8 cellular contexts compared by ENCODE assay signal in the genomic region with DNA sequence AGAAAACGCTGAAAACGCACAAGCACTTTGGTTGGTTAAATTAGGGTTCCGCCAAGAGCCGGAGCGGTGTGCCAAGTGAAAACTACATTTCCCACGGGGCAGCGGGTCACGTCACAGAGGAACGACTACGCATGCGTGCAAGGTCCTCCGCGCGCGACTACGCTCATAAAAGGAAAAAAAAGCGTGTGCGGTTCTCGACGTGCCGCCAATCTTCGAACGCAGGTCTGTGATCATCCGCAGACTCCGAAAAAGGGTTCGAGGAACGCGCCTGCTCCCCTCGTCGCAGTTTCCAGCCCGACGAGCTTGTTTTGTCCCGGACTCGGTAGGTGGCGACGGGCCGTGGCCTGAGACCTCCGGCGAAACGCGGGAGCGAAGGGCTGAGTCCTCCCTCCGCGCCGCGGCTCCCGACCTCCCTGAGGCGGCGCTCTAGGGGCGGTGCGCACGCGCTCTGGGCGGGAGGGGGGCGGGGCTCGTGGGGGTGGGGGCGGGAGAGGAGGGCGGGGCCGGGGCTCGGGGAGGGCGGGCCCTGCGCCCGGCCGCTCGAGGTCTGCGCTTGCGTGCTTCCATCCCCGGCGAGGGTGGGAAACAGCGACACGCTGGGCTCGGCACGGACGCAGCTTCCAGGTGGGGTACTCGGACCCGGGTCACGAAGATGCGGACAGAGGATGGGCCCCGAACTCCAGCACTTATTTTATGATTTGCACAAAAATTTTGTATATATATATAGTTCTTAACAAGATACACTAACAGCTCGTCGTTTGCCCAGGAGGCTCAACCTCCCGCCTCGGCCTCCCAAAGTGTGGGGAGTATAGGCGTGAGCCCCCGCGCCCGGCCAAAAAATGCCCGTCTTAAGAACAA. TPM values are rescaled to one million over a fixed set of nuclear protein-coding genes. Genes with fewer than 3 reads are reported as not detected.
DNase-seq lines count a peak whose midpoint lies in the region; ATAC-seq and TF ChIP-seq lines count a peak whose summit lies in the region.

A gene (plus strand): TSS at position 145 of the 858 bp plus-strand sequence. CDS start 27,150 bp downstream, outside the sequence.

- peaks cover 12% of the 10 kb centered on the region for H3K79me2 ChIP-seq in PC-3 (ENCODE audit: low read length)

- CTCF ChIA-PET in PC-3 (lab: Charles Lee): no interaction called here

- H3K4me1 ChIP-seq in PC-3 (ENCODE audit: insufficient read depth, low read length) (peaks cover 6% of the 10 kb centered on the region; the same call in 1 of the 2 replicates), mucosa of rectum (ENCODE audit: control insufficient read depth in 2 of 2, insufficient read depth in 2 of 2, low read length in 2 of 2) (peaks cover 10 to 14% of the 10 kb centered on the region in 2 donors)

- peak; percentile 92 for DNase-seq in DMS153 treated with DMSO at 0.1 percent for 48 hours (lab: John Stamatoyannopoulos, UW; ENCODE audit: unreplicated experiment)
- DNase-seq in PC-3: peak; percentile 80
- DNase-seq in activated T-cell treated with anti-CD3 and anti-CD28 coated beads for 48 hours (ENCODE audit: low read depth): peak; percentile 84
- peak; percentile 50 for DNase-seq in epithelial cell of proximal tubule (ENCODE audit: low read depth)
- DNase-seq in stimulated activated CD8-positive, alpha-beta memory T cell treated with anti-CD3 and anti-CD28 coated beads, Interleukin-4, amount 100 ng/mL, for 48 hours: peak; percentile 94

- TF ChIP-seq CTCF in PC-3 (conservative IDR thresholded peaks at IDR 0.05; ENCODE audit: low read depth, low read length) (0 out of 2 replicates have a peak, but pooled peaks have one; percentile 12), epithelial cell of proximal tubule (conservative IDR thresholded peaks at IDR 0.05; ENCODE audit: low read depth, low read length) (no peak)

- H3K4me3 ChIP-seq in PC-3 (ENCODE audit: low read length) (peak within 1 kb of the TSS; percentile 73), epithelial cell of proximal tubule (ENCODE audit: low read depth, low read length) (peak within 1 kb of the TSS; percentile 85), mucosa of rectum (ENCODE audit: low read length in 2 of 2) (peak within 1 kb of the TSS; percentile 88 to 93)

- intact Hi-C loops in PC-3 (cut with micrococcal nuclease): no loop called here

- POLR2A ChIA-PET in PC-3 (lab: Charles Lee; ENCODE audit: unreplicated experiment): no interaction called here

- no peaks in the 10 kb centered on the region for H3F3A ChIP-seq in PC-3 (ENCODE audit: low read length, unreplicated experiment)

- peak within 1 kb of the TSS; percentile 90 for H3K4me2 ChIP-seq in PC-3 (ENCODE audit: low read length)

- no peaks in the 10 kb centered on the region for H4K20me1 ChIP-seq in PC-3 (ENCODE audit: low read length)

- peak within 1 kb of the TSS; percentile 91 for H3K9ac ChIP-seq in PC-3 (ENCODE audit: low read length)
- H3K9ac ChIP-seq in mucosa of rectum (ENCODE audit: low read depth in 1 of 2, low read length in 2 of 2): peak within 1 kb of the TSS; percentile 97

- BruUV-seq in PC-3 (replicated peaks; lab: Mats Ljungman, UMichigan): TSS peak; percentile 99

- no peak for TF ChIP-seq EP300 in Ishikawa (IDR thresholded peaks at IDR 0.05; ENCODE audit: borderline replicate concordance)

- peak within 1 kb of the TSS; percentile 87 for H2AFZ ChIP-seq in PC-3 (ENCODE audit: low read length)

- H3K36me3 ChIP-seq in PC-3 (ENCODE audit: low read depth, low read length): no peaks in the 10 kb centered on the region
- H3K36me3 ChIP-seq in mucosa of rectum (ENCODE audit: control insufficient read depth in 2 of 2, insufficient read depth in 2 of 2, low read length in 2 of 2): peaks cover 4 to 10% of the 10 kb centered on the region in 2 donors

- H3K9me3 ChIP-seq in PC-3 (ENCODE audit: low read length) (no peaks in the 10 kb centered on the region), mucosa of rectum (ENCODE audit: control insufficient read depth in 2 of 2, low read length in 2 of 2) (no peaks in the 10 kb centered on the region)

- no peak; the same call in 1 of the 2 replicates for TF ChIP-seq RAD21 in Ishikawa (IDR thresholded peaks at IDR 0.05; ENCODE audit: low read depth)

- peak; percentile 81 for ATAC-seq in GM21529 (IDR thresholded peaks at IDR 0.05; ENCODE audit: unreplicated experiment)
- ATAC-seq in PC-3: peak; percentile 85

- H3K27me3 ChIP-seq in PC-3 (ENCODE audit: low read length): no peaks in the 10 kb centered on the region
- H3K27me3 ChIP-seq in mucosa of rectum (ENCODE audit: control insufficient read depth in 2 of 2, insufficient read depth in 2 of 2, low read length in 2 of 2): no peaks in the 10 kb centered on the region

- peak within 1 kb of the TSS; percentile 81 for H3K27ac ChIP-seq in PC-3 (ENCODE audit: low read length)
- peak within 1 kb of the TSS; percentile 99 for H3K27ac ChIP-seq in mucosa of rectum (ENCODE audit: low read depth in 2 of 2, low read length in 2 of 2)

- no peaks in the 10 kb centered on the region for H3K9me2 ChIP-seq in PC-3 (replicated peaks; ENCODE audit: low read length)

TF ChIP-seq in Ishikawa, 13 proteins besides CTCF, POLR2A, EP300 and RAD21:
- TF ChIP-seq YY1 (IDR thresholded peaks at IDR 0.05; ENCODE audit: low read depth) (0 out of 2 replicates have a peak, but pooled peaks have one; percentile 29), CEBPB (IDR thresholded peaks at IDR 0.05) (no peak), NFIC (IDR thresholded peaks at IDR 0.05) (0 out of 2 replicates have a peak, but pooled peaks have one; percentile 17), FOXM1 (IDR thresholded peaks at IDR 0.05; ENCODE audit: borderline replicate concordance, low read depth) (no peak), TCF12 (IDR thresholded peaks at IDR 0.05; ENCODE audit: low read depth) (peak; percentile 70; the same call in 1 of the 2 replicates), EGR1 (IDR thresholded peaks at IDR 0.05) (no peak; the same call in 1 of the 2 replicates), CREB1 (IDR thresholded peaks at IDR 0.05; ENCODE audit: low read depth) (peak; percentile 80), TEAD4 (IDR thresholded peaks at IDR 0.05) (no peak), ZBTB7A (IDR thresholded peaks at IDR 0.05; ENCODE audit: low read depth) (peak; percentile 40; the same call in 1 of the 2 replicates), TAF1 (IDR thresholded peaks at IDR 0.05; ENCODE audit: low read depth) (peak; percentile 70)
- TF ChIP-seq, protein P1, sequence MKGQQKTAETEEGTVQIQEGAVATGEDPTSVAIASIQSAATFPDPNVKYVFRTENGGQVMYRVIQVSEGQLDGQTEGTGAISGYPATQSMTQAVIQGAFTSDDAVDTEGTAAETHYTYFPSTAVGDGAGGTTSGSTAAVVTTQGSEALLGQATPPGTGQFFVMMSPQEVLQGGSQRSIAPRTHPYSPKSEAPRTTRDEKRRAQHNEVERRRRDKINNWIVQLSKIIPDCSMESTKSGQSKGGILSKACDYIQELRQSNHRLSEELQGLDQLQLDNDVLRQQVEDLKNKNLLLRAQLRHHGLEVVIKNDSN (IDR thresholded peaks at IDR 0.05): no peak; the same call in 1 of the 2 replicates
- TF ChIP-seq, protein P2, sequence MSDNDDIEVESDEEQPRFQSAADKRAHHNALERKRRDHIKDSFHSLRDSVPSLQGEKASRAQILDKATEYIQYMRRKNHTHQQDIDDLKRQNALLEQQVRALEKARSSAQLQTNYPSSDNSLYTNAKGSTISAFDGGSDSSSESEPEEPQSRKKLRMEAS (IDR thresholded peaks at IDR 0.05): peak; percentile 90
- TF ChIP-seq, protein P3, sequence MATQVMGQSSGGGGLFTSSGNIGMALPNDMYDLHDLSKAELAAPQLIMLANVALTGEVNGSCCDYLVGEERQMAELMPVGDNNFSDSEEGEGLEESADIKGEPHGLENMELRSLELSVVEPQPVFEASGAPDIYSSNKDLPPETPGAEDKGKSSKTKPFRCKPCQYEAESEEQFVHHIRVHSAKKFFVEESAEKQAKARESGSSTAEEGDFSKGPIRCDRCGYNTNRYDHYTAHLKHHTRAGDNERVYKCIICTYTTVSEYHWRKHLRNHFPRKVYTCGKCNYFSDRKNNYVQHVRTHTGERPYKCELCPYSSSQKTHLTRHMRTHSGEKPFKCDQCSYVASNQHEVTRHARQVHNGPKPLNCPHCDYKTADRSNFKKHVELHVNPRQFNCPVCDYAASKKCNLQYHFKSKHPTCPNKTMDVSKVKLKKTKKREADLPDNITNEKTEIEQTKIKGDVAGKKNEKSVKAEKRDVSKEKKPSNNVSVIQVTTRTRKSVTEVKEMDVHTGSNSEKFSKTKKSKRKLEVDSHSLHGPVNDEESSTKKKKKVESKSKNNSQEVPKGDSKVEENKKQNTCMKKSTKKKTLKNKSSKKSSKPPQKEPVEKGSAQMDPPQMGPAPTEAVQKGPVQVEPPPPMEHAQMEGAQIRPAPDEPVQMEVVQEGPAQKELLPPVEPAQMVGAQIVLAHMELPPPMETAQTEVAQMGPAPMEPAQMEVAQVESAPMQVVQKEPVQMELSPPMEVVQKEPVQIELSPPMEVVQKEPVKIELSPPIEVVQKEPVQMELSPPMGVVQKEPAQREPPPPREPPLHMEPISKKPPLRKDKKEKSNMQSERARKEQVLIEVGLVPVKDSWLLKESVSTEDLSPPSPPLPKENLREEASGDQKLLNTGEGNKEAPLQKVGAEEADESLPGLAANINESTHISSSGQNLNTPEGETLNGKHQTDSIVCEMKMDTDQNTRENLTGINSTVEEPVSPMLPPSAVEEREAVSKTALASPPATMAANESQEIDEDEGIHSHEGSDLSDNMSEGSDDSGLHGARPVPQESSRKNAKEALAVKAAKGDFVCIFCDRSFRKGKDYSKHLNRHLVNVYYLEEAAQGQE (IDR thresholded peaks at IDR 0.05; ENCODE audit: low read depth): no peak
TF ChIP-seq in Ishikawa: peak in this region for 7.

RNA-seq across cellular contexts. Expression of the gene that starts here (rescaled TPM):
- 22.3 and 25.9 TPM in 2 replicates for total RNA-seq in PC-3 (2014; rRNA removed)
- total RNA-seq in epithelial cell of proximal tubule: 17.4 and 18.7 TPM in 2 replicates

Comparison
In these comparisons a context has a peak if more than half of its experiments do, and no peak if none do; other contexts are left out.
1. Peak in every context shown above with its lines: DNase-seq, ATAC-seq, H3K4me3 ChIP-seq and H3K27ac ChIP-seq.